Comparison of ENCODE assay signal across 7 cellular contexts in the genomic region with DNA sequence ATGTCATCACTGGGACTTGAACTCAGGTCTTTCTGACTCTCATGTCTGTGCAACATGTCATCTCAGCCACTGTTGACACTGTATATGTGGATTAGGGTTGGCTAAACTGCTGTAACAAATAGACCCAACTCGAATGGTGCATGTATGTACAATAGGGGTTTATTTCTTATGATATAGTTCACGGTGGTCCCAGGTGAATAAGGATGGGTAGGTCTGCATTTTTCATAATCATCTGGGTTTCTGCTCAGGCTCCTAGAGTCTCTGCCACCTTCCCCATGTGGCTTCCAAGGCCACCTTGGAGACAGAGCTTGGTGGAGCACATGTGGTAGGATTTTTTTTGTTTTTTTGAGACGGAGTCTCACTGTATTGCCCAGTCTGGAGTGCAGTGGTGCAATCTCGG. TPM values are rescaled to one million over a fixed set of nuclear protein-coding genes. Genes with fewer than 3 reads are reported as not detected.
DNase-seq lines count a peak whose midpoint lies in the region; ATAC-seq, FAIRE-seq and TF ChIP-seq lines count a peak whose summit lies in the region.
"Not testable (repeated sequence)": the region's sequence is repeated elsewhere in the genome, so short reads cannot be mapped to it uniquely, and the experiment has no call there.

No MANE protein-coding gene starts in this region.

- not testable (repeated sequence) for TF ChIP-seq CTCF in HepG2 (CRISPR knock-in tag; IDR thresholded peaks at IDR 0.05); omental fat pad (IDR thresholded peaks at IDR 0.05); upper lobe of left lung (IDR thresholded peaks at IDR 0.05)

- POLR2A ChIA-PET in HepG2 (lab: Yijun Ruan, JAX): not testable (repeated sequence)

- H3K36me3 ChIP-seq in HepG2 (replicated peaks in 1 of 2; ENCODE audit: control insufficient read depth in 1 of 2, insufficient read depth in 2 of 2, low read length in 2 of 2); upper lobe of left lung: not testable (repeated sequence)

- intact Hi-C loops in Right ventricle myocardium superior (cut with DNase I); right cardiac atrium (cut with DNase I); HepG2 (cut with micrococcal nuclease; ENCODE audit: unreplicated experiment); sciatic nerve (cut with DNase I): not testable (repeated sequence)

- not testable (repeated sequence) for H4K20me1 ChIP-seq in HepG2 (ENCODE audit: insufficient read depth, low read length)

- not testable (repeated sequence) for TF ChIP-seq POLR2A in HepG2 (IDR thresholded peaks at IDR 0.05; ENCODE audit: insufficient read depth in 1 of 2, low read depth in 2 of 2, low read length in 2 of 2); upper lobe of left lung (IDR thresholded peaks at IDR 0.05)

- ATAC-seq in HG03196 (IDR thresholded peaks at IDR 0.05; ENCODE audit: unreplicated experiment) (peak; percentile 53), Right ventricle myocardium superior (ENCODE audit: poor library complexity) (peak; percentile 62), right cardiac atrium (peak; percentile 68 to 74), HepG2 (peak; percentile 59), omental fat pad (ENCODE audit: low FRiP score) (peak; percentile 51), sciatic nerve (peak; percentile 72), upper lobe of left lung (ENCODE audit: low FRiP score in 2 of 2) (peak; percentile 46 to 66)

- no CpG with 5 or more reads among the region's 4 CpGs for WGBS in right cardiac atrium
- WGBS in HepG2 (ENCODE audit: low lambda C conversion rate): no CpG with 5 or more reads among the region's 4 CpGs
- no CpG with 5 or more reads among the region's 4 CpGs for WGBS in upper lobe of left lung, 2 donors

- CTCF ChIA-PET in HepG2 (lab: Yijun Ruan, JAX; ENCODE audit: low intra/inter-chr PET ratio, low total read pairs): not testable (repeated sequence)

- H3K4me1 ChIP-seq in right cardiac atrium (ENCODE audit: control insufficient read depth, insufficient read depth, low read length); HepG2 (ENCODE audit: insufficient read depth, low read length); upper lobe of left lung: not testable (repeated sequence)

- not testable (repeated sequence) for H3K9ac ChIP-seq in HepG2 (ENCODE audit: insufficient read depth, low read depth, low read length)

- TF ChIP-seq RAD21 in HepG2 (CRISPR knock-in tag; IDR thresholded peaks at IDR 0.05): not testable (repeated sequence)

- FAIRE-seq in HepG2 (lab: Jason Lieb, UNC): not testable (repeated sequence)

- H3K79me2 ChIP-seq in HepG2 (ENCODE audit: insufficient read depth, low read length): not testable (repeated sequence)

- not testable (repeated sequence) for H3K27ac ChIP-seq in right cardiac atrium (ENCODE audit: low read length); HepG2 (ENCODE audit: extremely low read length, insufficient read depth, low read length); upper lobe of left lung

- not testable (repeated sequence) for H3K4me2 ChIP-seq in HepG2 (ENCODE audit: low read depth, low read length)

- in situ Hi-C loops in HepG2 (cut with HindIII; ENCODE audit: extremely low pct_ligation_motif_present, low pct_unique_long_range_greater_than_20kb): not testable (repeated sequence)

- not testable (repeated sequence) for H3K9me3 ChIP-seq in right cardiac atrium (ENCODE audit: control insufficient read depth, low read length); HepG2 (ENCODE audit: low read length); upper lobe of left lung

- not testable (repeated sequence) for BruUV-seq in HepG2 (replicated peaks; lab: Mats Ljungman, UMichigan)

- not testable (repeated sequence) for H2AFZ ChIP-seq in HepG2 (ENCODE audit: low read length)

- H3K4me3 ChIP-seq in right cardiac atrium (ENCODE audit: low read length); HepG2 (replicated peaks in 1 of 3; ENCODE audit: insufficient read depth in 1 of 3, low read depth in 2 of 3, low read length in 3 of 3); upper lobe of left lung: not testable (repeated sequence)

- not testable (repeated sequence) for DNase-seq in Right ventricle myocardium superior; right cardiac atrium; HepG2 (ENCODE audit: low spot score); omental fat pad (ENCODE audit: low spot score); sciatic nerve (ENCODE audit: low spot score); upper lobe of left lung

- not testable (repeated sequence) for TF ChIP-seq EP300 in HepG2 (IDR thresholded peaks at IDR 0.05; ENCODE audit: low read depth in 2 of 2, low read length in 2 of 2); HepG2 (CRISPR knock-in tag; IDR thresholded peaks at IDR 0.05; ENCODE audit: borderline replicate concordance); upper lobe of left lung (IDR thresholded peaks at IDR 0.05)

- H3K27me3 ChIP-seq in right cardiac atrium (ENCODE audit: control insufficient read depth, insufficient read depth); HepG2 (ENCODE audit: control insufficient read depth in 1 of 2, insufficient read depth in 2 of 2, low read length in 2 of 2); upper lobe of left lung: not testable (repeated sequence)

RNA-seq across cellular contexts. Expression of gene NPIPA1, which starts 27.5 kb away (rescaled TPM):
- 38.1 TPM for total RNA-seq in Right ventricle myocardium superior
- total RNA-seq in right cardiac atrium: 10 to 100 TPM; 40.7 to 76.6 (median 57.9) TPM
- polyA plus RNA-seq in right cardiac atrium: 61.6 TPM
- total RNA-seq in HepG2 (2016; rRNA removed; fragmentation: Illumina TruSeq; extraction: Trizol): 36.2 and 75.9 TPM in 2 replicates
- 34.0 and 35.5 TPM in 2 replicates for total RNA-seq in HepG2 (2016; cell fraction: cytosol; rRNA removed; fragmentation: Illumina TruSeq; extraction: Trizol; ENCODE audit: low read depth)
- total RNA-seq in HepG2 (2016; cell fraction: insoluble cytoplasmic fraction; rRNA removed; fragmentation: Illumina TruSeq; extraction: Trizol): 30.0 and 79.6 TPM in 2 replicates
- 24.9 and 29.8 TPM in 2 replicates for total RNA-seq in HepG2 (2016; cell fraction: membrane; rRNA removed; fragmentation: Illumina TruSeq; extraction: Trizol)
- 104 and 124 TPM in 2 replicates for total RNA-seq in HepG2 (2016; cell fraction: nucleus; rRNA removed; fragmentation: Illumina TruSeq; extraction: Trizol)
- polyA plus RNA-seq in HepG2 (2011; rRNA removed): 183 and 205 TPM in 2 replicates
- 51.3 and 61.8 TPM in 2 replicates for polyA plus RNA-seq in HepG2 (2011; cell fraction: cytosol; rRNA removed)
- polyA plus RNA-seq in HepG2 (2011; cell fraction: nucleus; rRNA removed): 924 and 979 TPM in 2 replicates
- 192 and 342 TPM in 2 replicates for polyA plus RNA-seq in HepG2 (2012)
- polyA plus RNA-seq in HepG2 (2016; cell fraction: cytosol; fragmentation: Illumina TruSeq; extraction: Trizol; ENCODE audit: low read depth): 11.9 and 14.0 TPM in 2 replicates
- 44.5 and 55.7 TPM in 2 replicates for polyA plus RNA-seq in HepG2 (2016; cell fraction: insoluble cytoplasmic fraction; fragmentation: Illumina TruSeq; extraction: Trizol; ENCODE audit: low read depth)
- 21.0 and 26.0 TPM in 2 replicates for polyA plus RNA-seq in HepG2 (2016; cell fraction: membrane; fragmentation: Illumina TruSeq; extraction: Trizol; ENCODE audit: low read depth)
- polyA plus RNA-seq in HepG2 (2016; cell fraction: nucleus; fragmentation: Illumina TruSeq; extraction: Trizol; ENCODE audit: insufficient read depth, low read depth): 410 and 416 TPM in 2 replicates
- polyA minus RNA-seq in HepG2 (2011; rRNA and poly(A)+ RNA removed; ENCODE audit: low replicate concordance): 19.4 and 69.4 TPM in 2 replicates
- polyA minus RNA-seq in HepG2 (2011; cell fraction: cytosol; rRNA and poly(A)+ RNA removed): 20.8 and 23.0 TPM in 2 replicates
- 224 and 250 TPM in 2 replicates for polyA minus RNA-seq in HepG2 (2011; cell fraction: nucleus; rRNA and poly(A)+ RNA removed)
- 10 to 100 TPM; 48.5 to 91.7 (median 68.7) TPM for total RNA-seq in omental fat pad
- total RNA-seq in sciatic nerve: 214 TPM
- total RNA-seq in upper lobe of left lung: 100 to 1,000 TPM in 2 of 6 donors, 10 to 100 TPM in 4; 49.3 to 189 (median 79.1) TPM
